In genomic region chr2:127917916-127918315, GRCh38 we compare ENCODE assay signal across 19 cellular contexts.
"Had no signal": no experiment of that assay in that cellular context is flagged by ENCODE, and none has a peak within 500 bp of the region (broad histone marks: within the 10 kb centered on the region; RNA-seq: fewer than 3 reads in every experiment).

No MANE protein-coding gene starts in this region.

- H3K9me3 ChIP-seq: sigmoid colon had no signal

- H3K27me3 ChIP-seq: sigmoid colon, tibial nerve had no signal

- H3K36me3 ChIP-seq: sigmoid colon, tibial nerve had no signal

- H3K4me3 ChIP-seq: coronary artery, lung, sigmoid colon, tibial nerve had no signal

- H3K27ac ChIP-seq: coronary artery, sigmoid colon, tibial nerve had no signal

- DNase-seq: activated CD4-positive, alpha-beta T cell treated with anti-CD3 and anti-CD28 coated beads, Interleukin-2, amount 10 ng/mL, durations not matched to agents 24 days and 14 days; activated CD4-positive, CD25-positive, alpha-beta regulatory T cell; activated CD8-positive, alpha-beta T cell treated with anti-CD3 and anti-CD28 coated beads for 36 hours; activated naive CD4-positive, alpha-beta T cell; activated naive CD8-positive, alpha-beta T cell treated with anti-CD3 and anti-CD28 coated beads for 36 hours; activated T-cell treated with anti-CD3 and anti-CD28 coated beads, Interleukin-2, amount 50 U/mL, for 1 hour; foreskin melanocyte; glutamatergic neuron; hypothalamus; kidney; midbrain; nucleus accumbens; sigmoid colon; stimulated activated CD8-positive, alpha-beta memory T cell treated with anti-CD3 and anti-CD28 coated beads, Interleukin-4, amount 100 ng/mL, for 48 hours; stimulated activated naive CD4-positive, alpha-beta T cell; T1000 had no signal

- H3K4me1 ChIP-seq: sigmoid colon, tibial nerve had no signal
